ENCODE assay signal across 8 cellular contexts in genomic region chr9:136117291-136118060, GRCh38. TPM values are rescaled to one million over a fixed set of nuclear protein-coding genes. Genes with fewer than 3 reads are reported as not detected.
DNase-seq lines count a peak whose midpoint lies in the region; ATAC-seq and TF ChIP-seq lines count a peak whose summit lies in the region.

No MANE protein-coding gene starts in this region.

- peaks cover 34% of the 10 kb centered on the region for H3K36me3 ChIP-seq in DND-41 (ENCODE audit: insufficient read depth, low read length)
- peaks cover 50% of the 10 kb centered on the region for H3K36me3 ChIP-seq in NT2/D1 (ENCODE audit: insufficient read depth, insufficient read length, low read length)
- peaks cover 5% of the 10 kb centered on the region for H3K36me3 ChIP-seq in mucosa of descending colon (ENCODE audit: low read depth)

- H2AFZ ChIP-seq in DND-41 (ENCODE audit: low read depth, low read length), result peak overlapping the region; percentile 79

- no peak for TF ChIP-seq CTCF in DND-41 (IDR thresholded peaks at IDR 0.05; ENCODE audit: borderline replicate concordance, extremely low read depth, low read length, poor library complexity, severe bottlenecking)
- no peak for TF ChIP-seq CTCF in mucosa of descending colon (IDR thresholded peaks at IDR 0.05)

- DNase-seq in DND-41, result peak; percentile 29
- no peak for DNase-seq in NT2/D1 (ENCODE audit: low read depth, low spot score)
- DNase-seq in mucosa of descending colon, result peak in 2 of 3 donors; percentile 66 to 73
- DNase-seq in islet precursor cell, result no peak
- no peak for DNase-seq in glomerular visceral epithelial cell (ENCODE audit: extremely low spot score)
- DNase-seq in H4 (ENCODE audit: low spot score), result no peak

- H3K9me3 ChIP-seq in DND-41 (ENCODE audit: insufficient read depth, low read length, severe bottlenecking), result no peaks in the 10 kb centered on the region
- H3K9me3 ChIP-seq in NT2/D1 (ENCODE audit: insufficient read depth, low read length), result no peaks in the 10 kb centered on the region
- no peaks in the 10 kb centered on the region for H3K9me3 ChIP-seq in mucosa of descending colon

- peak overlapping the region; percentile 89 for H3K27ac ChIP-seq in DND-41 (ENCODE audit: low read length)
- peak overlapping the region; percentile 75 for H3K27ac ChIP-seq in cingulate gyrus (ENCODE audit: low read depth, low read length)

- intact Hi-C loops in mucosa of descending colon (cut with DNase I, micrococcal nuclease), result no loop called here

- H3K4me1 ChIP-seq in DND-41 (ENCODE audit: insufficient read depth, low read length) (peaks cover 24% of the 10 kb centered on the region), NT2/D1 (ENCODE audit: insufficient read depth, insufficient read length) (peaks cover 41% of the 10 kb centered on the region), mucosa of descending colon (ENCODE audit: low read depth) (peaks cover 26% of the 10 kb centered on the region)

- peak overlapping the region; percentile 88 for H3K9ac ChIP-seq in DND-41 (ENCODE audit: low read depth, low read length)
- peak overlapping the region; percentile 98 for H3K9ac ChIP-seq in NT2/D1 (ENCODE audit: insufficient read length, low read depth)

- no peaks in the 10 kb centered on the region for H3K27me3 ChIP-seq in DND-41 (ENCODE audit: insufficient read depth, low read length, poor library complexity)
- H3K27me3 ChIP-seq in NT2/D1 (ENCODE audit: insufficient read depth, insufficient read length), result no peaks in the 10 kb centered on the region

- H3K4me3 ChIP-seq in DND-41 (ENCODE audit: low read depth in 1 of 2, low read length in 2 of 2) (peak overlapping the region; percentile 81), NT2/D1 (ENCODE audit: insufficient read length, low read depth) (peak overlapping the region; percentile 84), mucosa of descending colon (peak overlapping the region; percentile 60)

- ATAC-seq in DND-41 (ENCODE audit: insufficient read depth, low read depth) (0 out of 3 replicates have a peak, but pooled peaks have one; percentile 1), GM21825 (IDR thresholded peaks at IDR 0.05; ENCODE audit: unreplicated experiment) (peak; percentile 4), mucosa of descending colon (peak; percentile 53)

- H3K79me2 ChIP-seq in DND-41 (ENCODE audit: insufficient read depth, low read length), result peaks cover 38% of the 10 kb centered on the region

- peak overlapping the region; percentile 76 for H3K4me2 ChIP-seq in DND-41 (ENCODE audit: insufficient read depth, low read length)

- peaks cover 27% of the 10 kb centered on the region for H4K20me1 ChIP-seq in DND-41 (ENCODE audit: insufficient read depth, low read length)

RNA-seq across cellular contexts. Expression of gene TMEM250, which starts 1.2 kb away (rescaled TPM):
- total RNA-seq in mucosa of descending colon, result 10 to 100 TPM; 47.4 to 54.1 (median 52.0) TPM
- 12.5 and 20.3 TPM in 2 replicates for total RNA-seq in H4 (2014; rRNA removed; shearing (Covaris generic))

RNA-seq across cellular contexts. Expression of gene NACC2, which starts 22.4 kb away (rescaled TPM):
- total RNA-seq in mucosa of descending colon, result 10 to 100 TPM; 15.9 to 81.3 (median 22.1) TPM
- 5.6 and 6.0 TPM in 2 replicates for total RNA-seq in H4 (2014; rRNA removed; shearing (Covaris generic))

Comparison
In these comparisons a context has a peak if more than half of its experiments do, and no peak if none do; other contexts are left out.
1. ATAC-seq: peak in every context shown above with its lines; median percentile 53 in mucosa of descending colon; 4 in GM21825; 1 in DND-41.
2. DNase-seq: peak in DND-41 (single experiment) and mucosa of descending colon (2 of 3); none in NT2/D1 (single experiment), islet precursor cell (single experiment), glomerular visceral epithelial cell (single experiment) and H4 (single experiment).
3. Peak in every context shown above with its lines, with median percentiles within 50 percentile points of each other: H3K4me3 ChIP-seq.